Comparison of ENCODE assay signal across 11 cellular contexts in the genomic region with DNA sequence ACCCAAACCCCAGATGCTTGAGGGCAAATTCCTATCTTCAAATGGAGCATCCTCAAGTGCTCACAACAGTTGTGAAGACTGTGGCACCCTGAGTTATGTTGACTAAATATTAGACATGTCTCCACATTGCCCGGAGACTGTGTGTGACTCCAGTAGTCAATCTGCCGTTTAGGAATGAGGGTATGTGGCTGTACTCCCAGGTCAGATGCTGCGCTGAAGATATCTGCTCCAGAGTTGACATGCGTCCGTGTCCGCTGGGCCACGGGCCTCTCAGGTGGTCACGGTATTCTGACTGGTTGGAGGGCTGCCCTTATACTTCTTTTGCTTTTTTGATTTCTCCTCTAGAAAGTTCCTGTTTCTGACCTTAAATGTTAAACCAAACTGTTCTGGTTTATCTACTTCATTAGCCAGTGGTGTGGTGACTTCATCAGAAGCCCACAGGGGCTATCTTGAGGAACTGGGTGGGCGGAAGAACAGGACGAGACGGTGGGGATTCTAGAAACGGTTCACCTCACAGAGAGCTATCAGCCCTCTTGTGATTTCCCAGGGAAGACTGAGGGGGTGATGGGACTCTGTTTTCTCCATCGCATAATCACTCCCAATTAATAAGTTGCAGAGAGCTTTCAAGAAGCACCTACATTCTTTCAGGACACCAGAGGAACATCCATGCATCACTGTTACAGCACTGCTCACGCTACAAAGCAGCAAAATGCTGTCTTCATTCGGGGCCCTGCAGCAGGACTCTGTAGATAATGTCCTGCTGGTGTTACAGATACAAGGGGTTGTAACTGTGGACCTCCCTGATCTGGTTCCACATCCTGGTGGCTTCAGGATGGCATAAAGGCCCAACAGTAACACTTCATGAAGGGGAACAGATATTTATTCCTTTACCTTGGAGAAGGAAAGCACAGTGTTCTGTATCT. TPM values are rescaled to one million over a fixed set of nuclear protein-coding genes. Genes with fewer than 3 reads are reported as not detected.
DNase-seq lines count a peak whose midpoint lies in the region; ATAC-seq and TF ChIP-seq lines count a peak whose summit lies in the region.
"Had no signal": no experiment of that assay in that cellular context is flagged by ENCODE, and none has a peak within 500 bp of the region (broad histone marks: within the 10 kb centered on the region; RNA-seq: fewer than 3 reads in every experiment).

No MANE protein-coding gene starts in this region.

- H3K27me3 Mint-ChIP-seq in CD8-positive, alpha-beta T cell (ENCODE audit: low read depth) = no peaks in the 10 kb centered on the region
- H3K27me3 Mint-ChIP-seq in activated CD4-positive, alpha-beta memory T cell treated with anti-CD3 and anti-CD28 coated beads, Interleukin-2, amount 10 ng/mL, durations not matched to agents 7 days and 5 days = no peaks in the 10 kb centered on the region
- no peaks in the 10 kb centered on the region for H3K27me3 Mint-ChIP-seq in neural crest cell (ENCODE audit: low read depth)
- no peaks in the 10 kb centered on the region for H3K27me3 Mint-ChIP-seq in Caco-2 (ENCODE audit: insufficient read depth, unreplicated experiment)

- no peaks in the 10 kb centered on the region for H3K9me3 ChIP-seq in CD8-positive, alpha-beta T cell (ENCODE audit: low read length)
- no peaks in the 10 kb centered on the region for H3K9me3 ChIP-seq in Caco-2
- H3K9me3 ChIP-seq: SJCRH30 had no signal

- no peaks in the 10 kb centered on the region for H3K9me3 Mint-ChIP-seq in CD8-positive, alpha-beta T cell
- H3K9me3 Mint-ChIP-seq in activated CD4-positive, alpha-beta memory T cell treated with anti-CD3 and anti-CD28 coated beads, Interleukin-2, amount 10 ng/mL, durations not matched to agents 7 days and 5 days = no peaks in the 10 kb centered on the region
- peaks cover under 1% of the 10 kb centered on the region for H3K9me3 Mint-ChIP-seq in neural crest cell
- H3K9me3 Mint-ChIP-seq in Caco-2 (ENCODE audit: unreplicated experiment) = no peaks in the 10 kb centered on the region

- peaks cover 41% of the 10 kb centered on the region for H3K4me1 Mint-ChIP-seq in CD8-positive, alpha-beta T cell (ENCODE audit: low read depth)
- peaks cover 42% of the 10 kb centered on the region for H3K4me1 Mint-ChIP-seq in activated CD4-positive, alpha-beta memory T cell treated with anti-CD3 and anti-CD28 coated beads, Interleukin-2, amount 10 ng/mL, durations not matched to agents 7 days and 5 days
- H3K4me1 Mint-ChIP-seq in neural crest cell (peaks cover 25% of the 10 kb centered on the region), Caco-2 (ENCODE audit: low read depth, unreplicated experiment) (peaks cover 19% of the 10 kb centered on the region)

- no peak for DNase-seq in CD8-positive, alpha-beta T cell
- DNase-seq in activated CD4-positive, alpha-beta memory T cell treated with anti-CD3 and anti-CD28 coated beads, Interleukin-2, amount 10 ng/mL, durations not matched to agents 7 days and 5 days = no peak
- no peak for DNase-seq in neural crest cell (ENCODE audit: low read depth, low spot score)
- DNase-seq in GM10266 (ENCODE audit: extremely low spot score) = no peak
- no peak for DNase-seq in AML-193 (lab: John Stamatoyannopoulos, UW)
- DNase-seq in Caco-2 = no peak
- DNase-seq: DMS 273 treated with DMSO at 0.1 percent for 48 hours, NCI-H345, SJCRH30 had no signal

- peak overlapping the region; percentile 81 for H3K27ac ChIP-seq in CD8-positive, alpha-beta T cell (ENCODE audit: low read depth, low read length)
- H3K27ac ChIP-seq: SJCRH30 had no signal

- POLR2A ChIA-PET in CD8-positive, alpha-beta T cell (lab: Charles Lee) = interaction anchor here (1.3 to 5.6 kb wide), 6 partner anchors 12 to 113 kb away, joined by 3 to 43 read pairs (median 8); no protein-coding TSS in a partner anchor
- POLR2A ChIA-PET in activated CD4-positive, alpha-beta memory T cell treated with anti-CD3 and anti-CD28 coated beads, Interleukin-2, amount 10 ng/mL, durations not matched to agents 7 days and 5 days (lab: Charles Lee) = interaction anchor here (0.7 to 14.9 kb wide), 9 partner anchors 10 to 113 kb away, joined by 3 to 552 read pairs (median 8); partner anchors contain the start of gene LRRC63
- POLR2A ChIA-PET in Caco-2 (lab: Charles Lee) = no interaction called here

- no peak for ATAC-seq in CD8-positive, alpha-beta T cell
- peak; percentile 17 for ATAC-seq in HG02885 (IDR thresholded peaks at IDR 0.05; ENCODE audit: poor library complexity, unreplicated experiment)
- ATAC-seq in GM19395 (IDR thresholded peaks at IDR 0.05; ENCODE audit: unreplicated experiment) = no peak

- TF ChIP-seq CTCF in CD8-positive, alpha-beta T cell (IDR thresholded peaks at IDR 0.05) = no peak
- TF ChIP-seq CTCF in neural crest cell (conservative IDR thresholded peaks at IDR 0.05) = no peak
- no peak for TF ChIP-seq CTCF in GM10266 (IDR thresholded peaks at IDR 0.05; ENCODE audit: control insufficient read depth, insufficient read depth, low read depth, missing control alignments)
- no peak for TF ChIP-seq CTCF in Caco-2 (IDR thresholded peaks at IDR 0.05; ENCODE audit: insufficient read depth in 1 of 2, low read depth in 1 of 2, low read length in 1 of 2, severe bottlenecking in 1 of 2, unreplicated experiment in 1 of 2)

- H3K4me3 Mint-ChIP-seq in CD8-positive, alpha-beta T cell = peak overlapping the region; percentile 96
- peak overlapping the region; percentile 96 for H3K4me3 Mint-ChIP-seq in activated CD4-positive, alpha-beta memory T cell treated with anti-CD3 and anti-CD28 coated beads, Interleukin-2, amount 10 ng/mL, durations not matched to agents 7 days and 5 days
- no peak overlapping the region for H3K4me3 Mint-ChIP-seq in neural crest cell
- H3K4me3 Mint-ChIP-seq in Caco-2 (ENCODE audit: unreplicated experiment) = no peak overlapping the region

- no peaks in the 10 kb centered on the region for H3K27me3 ChIP-seq in CD8-positive, alpha-beta T cell (ENCODE audit: insufficient read depth, low read length)
- no peaks in the 10 kb centered on the region for H3K27me3 ChIP-seq in Caco-2 (replicated peaks; ENCODE audit: control insufficient read depth, insufficient read depth, low read length)
- H3K27me3 ChIP-seq: SJCRH30 had no signal

- no peaks in the 10 kb centered on the region for H3K36me3 ChIP-seq in CD8-positive, alpha-beta T cell (ENCODE audit: insufficient read depth, low read length)
- H3K36me3 ChIP-seq in Caco-2 (ENCODE audit: control insufficient read depth, insufficient read depth, low read length) = no peaks in the 10 kb centered on the region
- H3K36me3 ChIP-seq: SJCRH30 had no signal

- peaks cover 15% of the 10 kb centered on the region for H3K36me3 Mint-ChIP-seq in CD8-positive, alpha-beta T cell
- peaks cover 32% of the 10 kb centered on the region for H3K36me3 Mint-ChIP-seq in activated CD4-positive, alpha-beta memory T cell treated with anti-CD3 and anti-CD28 coated beads, Interleukin-2, amount 10 ng/mL, durations not matched to agents 7 days and 5 days (ENCODE audit: low read depth)
- H3K36me3 Mint-ChIP-seq in neural crest cell (ENCODE audit: low read depth) (peaks cover 2% of the 10 kb centered on the region), Caco-2 (ENCODE audit: insufficient read depth, unreplicated experiment) (no peaks in the 10 kb centered on the region)

- intact Hi-C loops in CD8-positive, alpha-beta T cell (cut with DNase I, micrococcal nuclease) = loop anchor here (2.0 to 10.0 kb wide), 6 partner anchors 36 to 842 kb away; partner anchors contain the start of genes LRCH1 (in 2 of the 2), ZC3H13 (in 2 of the 2) and TPT1 (in 1 of the 2)
- intact Hi-C loops in Caco-2 (cut with micrococcal nuclease; ENCODE audit: unreplicated experiment) = no loop called here

- BruUV-seq in Caco-2 (replicated peaks; lab: Mats Ljungman, UMichigan) = no TSS peak

- peaks cover 36% of the 10 kb centered on the region for H3K4me1 ChIP-seq in CD8-positive, alpha-beta T cell (ENCODE audit: insufficient read depth, low read length)
- H3K4me1 ChIP-seq in Caco-2 = peaks cover 14% of the 10 kb centered on the region
- H3K4me1 ChIP-seq: SJCRH30 had no signal

- CTCF ChIA-PET in CD8-positive, alpha-beta T cell (lab: Charles Lee) = interaction anchor here (1.6 to 6.7 kb wide), 5 partner anchors 11 to 106 kb away, joined by 4 to 49 read pairs (median 10); no protein-coding TSS in a partner anchor
- CTCF ChIA-PET in activated CD4-positive, alpha-beta memory T cell treated with anti-CD3 and anti-CD28 coated beads, Interleukin-2, amount 10 ng/mL, durations not matched to agents 7 days and 5 days (lab: Charles Lee) = interaction anchor here (0.9 to 4.0 kb wide), 4 partner anchors 11 to 138 kb away, joined by 3 to 34 read pairs (median 10); no protein-coding TSS in a partner anchor
- CTCF ChIA-PET in Caco-2 (lab: Charles Lee) = no interaction called here

- peak overlapping the region; percentile 31 for H3K4me3 ChIP-seq in CD8-positive, alpha-beta T cell (ENCODE audit: low read depth, low read length)
- no peak overlapping the region for H3K4me3 ChIP-seq in Caco-2 (ENCODE audit: low read depth, low read length)
- H3K4me3 ChIP-seq: SJCRH30 had no signal

- peak overlapping the region; percentile 95 for H3K27ac Mint-ChIP-seq in CD8-positive, alpha-beta T cell
- H3K27ac Mint-ChIP-seq in activated CD4-positive, alpha-beta memory T cell treated with anti-CD3 and anti-CD28 coated beads, Interleukin-2, amount 10 ng/mL, durations not matched to agents 7 days and 5 days = peak overlapping the region; percentile 99
- peak overlapping the region; percentile 24 for H3K27ac Mint-ChIP-seq in neural crest cell (ENCODE audit: unreplicated experiment)
- H3K27ac Mint-ChIP-seq in Caco-2 (ENCODE audit: unreplicated experiment) = no peak overlapping the region

RNA-seq across cellular contexts. Expression of gene LCP1, which starts 1.3 kb away (rescaled TPM):
- total RNA-seq in CD8-positive, alpha-beta T cell = 100 to 1,000 TPM; 241 to 252 TPM
- 1,000 to 10,000 TPM; 1,272 to 1,280 TPM for total RNA-seq in activated CD4-positive, alpha-beta memory T cell treated with anti-CD3 and anti-CD28 coated beads, Interleukin-2, amount 10 ng/mL, durations not matched to agents 7 days and 5 days
- total RNA-seq in neural crest cell = 7.6 and 8.5 TPM in 2 replicates
- total RNA-seq in Caco-2 (2022) = 32.1 and 37.8 TPM in 2 replicates
- total RNA-seq: SJCRH30 had no signal

RNA-seq across cellular contexts. Expression of gene LRRC63, which starts 28.4 kb away (rescaled TPM):
- under 1 TPM; 0.22 to 0.31 TPM for total RNA-seq in CD8-positive, alpha-beta T cell
- total RNA-seq in activated CD4-positive, alpha-beta memory T cell treated with anti-CD3 and anti-CD28 coated beads, Interleukin-2, amount 10 ng/mL, durations not matched to agents 7 days and 5 days = 1 to 10 TPM in 1 of 2 experiments, under 1 TPM in 1; 0.83 to 1.1 TPM
- total RNA-seq in neural crest cell (0.37 and 0.52 TPM in 2 replicates), Caco-2 (2022) (not detected in 2 replicates)

Comparison
In these comparisons a context has a peak if more than half of its experiments do, and no peak if none do; other contexts are left out.
1. H3K4me3 Mint-ChIP-seq: peak in CD8-positive, alpha-beta T cell (single experiment) and activated CD4-positive, alpha-beta memory T cell treated with anti-CD3 and anti-CD28 coated beads, Interleukin-2, amount 10 ng/mL, durations not matched to agents 7 days and 5 days (single experiment); none in neural crest cell (single experiment) and Caco-2 (single experiment).
2. RNA of gene LCP1, which starts 1.3 kb away (total RNA-seq): 1,272 to 1,280 TPM in activated CD4-positive, alpha-beta memory T cell treated with anti-CD3 and anti-CD28 coated beads, Interleukin-2, amount 10 ng/mL, durations not matched to agents 7 days and 5 days; 241 to 252 TPM in CD8-positive, alpha-beta T cell, 32.1 to 37.8 TPM in Caco-2 and 7.6 to 8.5 TPM in neural crest cell; every median in the first group is over 4 times any median in the second.